In genomic region chr4:101104264-101105052, GRCh38 we compare ENCODE assay signal across 8 cellular contexts.
DNase-seq lines count a peak whose midpoint lies in the region; ATAC-seq lines count a peak whose summit lies in the region.

No MANE protein-coding gene starts in this region.

- no peak overlapping the region for H3K4me3 ChIP-seq in MG63

- H3K9me3 ChIP-seq in T-helper 17 cell (ENCODE audit: control insufficient read depth, low read length, poor library complexity, severe bottlenecking): no peaks in the 10 kb centered on the region
- no peaks in the 10 kb centered on the region for H3K9me3 ChIP-seq in MG63

- H3K4me1 Mint-ChIP-seq in T-helper 17 cell: peaks cover 19% of the 10 kb centered on the region
- peaks cover 42% of the 10 kb centered on the region for H3K4me1 Mint-ChIP-seq in stimulated activated memory B cell treated with anti-CD40 and anti-IgM and Interleukin-4, amounts not matched to agents 10 μg/mL and 1 μg/mL and 100 μg/mL, for 72 hours

- no peaks in the 10 kb centered on the region for H3K36me3 Mint-ChIP-seq in T-helper 17 cell (ENCODE audit: low read depth)
- H3K36me3 Mint-ChIP-seq in stimulated activated memory B cell treated with anti-CD40 and anti-IgM and Interleukin-4, amounts not matched to agents 10 μg/mL and 1 μg/mL and 100 μg/mL, for 72 hours: peaks cover 13% of the 10 kb centered on the region

- H3K4me3 Mint-ChIP-seq in T-helper 17 cell: no peak overlapping the region
- no peak overlapping the region for H3K4me3 Mint-ChIP-seq in stimulated activated memory B cell treated with anti-CD40 and anti-IgM and Interleukin-4, amounts not matched to agents 10 μg/mL and 1 μg/mL and 100 μg/mL, for 72 hours

- H3K27me3 Mint-ChIP-seq in T-helper 17 cell: no peaks in the 10 kb centered on the region
- no peaks in the 10 kb centered on the region for H3K27me3 Mint-ChIP-seq in stimulated activated memory B cell treated with anti-CD40 and anti-IgM and Interleukin-4, amounts not matched to agents 10 μg/mL and 1 μg/mL and 100 μg/mL, for 72 hours

- H3K9me3 Mint-ChIP-seq in stimulated activated memory B cell treated with anti-CD40 and anti-IgM and Interleukin-4, amounts not matched to agents 10 μg/mL and 1 μg/mL and 100 μg/mL, for 72 hours: peaks cover 3% of the 10 kb centered on the region

- no peak for DNase-seq in activated CD4-positive, CD25-positive, alpha-beta regulatory T cell (lab: John Stamatoyannopoulos, UW)
- no peak for DNase-seq in T-helper 17 cell
- no peak for DNase-seq in mesenteric fat pad (ENCODE audit: low spot score)
- DNase-seq in D341Med (ENCODE audit: low spot score): no peak
- DNase-seq in MG63: no peak

- H3K27me3 ChIP-seq in MG63: no peaks in the 10 kb centered on the region

- H3K36me3 ChIP-seq in MG63: no peaks in the 10 kb centered on the region

- peak; percentile 46 to 57 for ATAC-seq in activated CD4-positive, CD25-positive, alpha-beta regulatory T cell treated with anti-CD3 and anti-CD28 coated beads, Interleukin-2, amount 50 U/mL, for 24 hours
- ATAC-seq in HG02884 (IDR thresholded peaks at IDR 0.05; ENCODE audit: unreplicated experiment) (peak; percentile 35), T-helper 17 cell (no peak)
- no peak for ATAC-seq in stimulated activated memory B cell treated with anti-CD40 and anti-IgM and Interleukin-4, amounts not matched to agents 10 μg/mL and 1 μg/mL and 100 μg/mL, for 72 hours

- H3K27ac Mint-ChIP-seq in T-helper 17 cell: peak overlapping the region; percentile 32
- H3K27ac Mint-ChIP-seq in stimulated activated memory B cell treated with anti-CD40 and anti-IgM and Interleukin-4, amounts not matched to agents 10 μg/mL and 1 μg/mL and 100 μg/mL, for 72 hours: peak overlapping the region; percentile 84

Comparison
In these comparisons a context has a peak if more than half of its experiments do, and no peak if none do; other contexts are left out.
1. ATAC-seq: peak in activated CD4-positive, CD25-positive, alpha-beta regulatory T cell treated with anti-CD3 and anti-CD28 coated beads, Interleukin-2, amount 50 U/mL, for 24 hours (2 of 2) and HG02884 (single experiment); none in T-helper 17 cell (single experiment) and stimulated activated memory B cell treated with anti-CD40 and anti-IgM and Interleukin-4, amounts not matched to agents 10 μg/mL and 1 μg/mL and 100 μg/mL, for 72 hours (single experiment).